In the genomic region with DNA sequence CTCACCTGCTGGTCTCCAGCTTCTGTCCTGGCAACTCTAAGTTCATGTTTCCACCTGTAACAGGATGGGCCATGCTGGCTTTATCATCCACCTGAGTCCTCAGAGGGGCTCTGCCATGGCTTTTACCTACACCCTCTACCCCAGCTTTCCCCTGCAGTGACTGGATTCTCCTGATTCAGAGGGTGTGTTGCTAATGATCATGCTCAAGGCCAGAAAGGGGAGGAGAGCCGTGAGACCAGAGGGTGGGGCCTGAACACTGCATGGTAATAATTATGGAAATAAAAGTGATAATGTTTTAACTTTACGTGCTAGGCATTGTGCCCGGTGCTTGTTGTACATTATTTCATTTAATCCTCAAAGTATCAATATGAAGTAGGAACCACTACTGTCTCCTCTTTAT, we compare ENCODE assay signal across 9 cellular contexts.
"Had no signal": no experiment of that assay in that cellular context is flagged by ENCODE, and none has a peak within 500 bp of the region (broad histone marks: within the 10 kb centered on the region; RNA-seq: fewer than 3 reads in every experiment).

No MANE protein-coding gene starts in this region.

- H3K9ac ChIP-seq: KMS-11 had no signal

- H3K4me3 Mint-ChIP-seq: HFFc6, IgD-negative memory B cell had no signal

- DNase-seq: GOT3, H7, HFFc6, KBM-7 had no signal

- H3K9me3 ChIP-seq: HAP-1 had no signal

- H3K4me3 ChIP-seq: HAP-1 had no signal

- H3K27ac Mint-ChIP-seq: HFFc6, IgD-negative memory B cell had no signal

- H3K4me2 ChIP-seq: KMS-11 had no signal

- H3K36me3 Mint-ChIP-seq: IgD-negative memory B cell had no signal

- ATAC-seq: HCT116 had no signal

- H3K9me3 Mint-ChIP-seq: HFFc6, IgD-negative memory B cell had no signal

- H3K36me3 ChIP-seq: HAP-1 had no signal

- H3K27ac ChIP-seq: HL-60, KMS-11 had no signal

- H3K4me1 ChIP-seq: HAP-1 had no signal
